10 cellular contexts compared by ENCODE assay signal in the genomic region with DNA sequence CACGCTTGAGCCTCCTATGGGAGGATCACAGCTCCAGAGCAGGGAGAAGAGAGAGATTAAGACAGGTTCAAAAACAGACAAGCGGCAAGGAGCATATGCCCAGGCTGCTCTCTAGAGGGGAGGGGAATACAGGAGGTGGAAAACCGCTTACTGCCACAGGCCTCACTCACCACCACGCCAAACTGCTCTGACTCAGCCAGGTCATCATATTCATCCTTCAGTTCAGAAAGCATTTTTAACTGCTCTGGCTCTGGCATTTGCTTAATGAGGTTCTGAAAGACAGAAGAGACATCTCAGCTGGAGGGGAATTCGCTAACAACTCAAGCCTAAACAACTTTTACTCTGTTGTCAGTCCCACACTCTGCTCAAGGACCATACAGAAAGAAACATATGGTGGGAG. TPM values are rescaled to one million over a fixed set of nuclear protein-coding genes. Genes with fewer than 3 reads are reported as not detected.
DNase-seq lines count a peak whose midpoint lies in the region; ATAC-seq and TF ChIP-seq lines count a peak whose summit lies in the region.
"Had no signal": no experiment of that assay in that cellular context is flagged by ENCODE, and none has a peak within 500 bp of the region (broad histone marks: within the 10 kb centered on the region; RNA-seq: fewer than 3 reads in every experiment).

No MANE protein-coding gene starts in this region.

- 97% methylated on average over 5 of the region's 5 CpGs for WGBS in thymus

- ATAC-seq in GM21423 (IDR thresholded peaks at IDR 0.05; ENCODE audit: unreplicated experiment), result peak; percentile 54
- no peak for ATAC-seq in HG03571 (IDR thresholded peaks at IDR 0.05; ENCODE audit: unreplicated experiment)
- ATAC-seq: stimulated activated naive CD8-positive, alpha-beta T cell treated with anti-CD3 and anti-CD28 coated beads, Interleukin-15, amount 100 ng/mL, for 72 hours had no signal

- H3K9me3 ChIP-seq in OCI-LY1 (ENCODE audit: low read length) (no peaks in the 10 kb centered on the region), cardiac muscle cell (ENCODE audit: low read depth) (no peaks in the 10 kb centered on the region), thymus (ENCODE audit: control insufficient read depth) (no peaks in the 10 kb centered on the region)

- H3K9ac ChIP-seq in OCI-LY1 (ENCODE audit: low read length), result no peak overlapping the region; the same call in 1 of the 2 replicates
- H3K9ac ChIP-seq: KMS-11 had no signal

- H4K20me1 ChIP-seq in OCI-LY1 (ENCODE audit: insufficient read depth, low read length), result no peaks in the 10 kb centered on the region

- H3F3A ChIP-seq in OCI-LY1 (ENCODE audit: insufficient read depth, low read length), result no peaks in the 10 kb centered on the region; the same call in 1 of the 2 replicates

- no peaks in the 10 kb centered on the region for H3K9me2 ChIP-seq in OCI-LY1 (ENCODE audit: low read depth, low read length)

- H3K4me1 ChIP-seq in OCI-LY1 (ENCODE audit: insufficient read depth, low read length, severe bottlenecking) (peaks cover 54% of the 10 kb centered on the region), cardiac muscle cell (ENCODE audit: low read depth) (peaks cover 6% of the 10 kb centered on the region), thymus (ENCODE audit: control insufficient read depth, insufficient read depth, low read length) (no peaks in the 10 kb centered on the region)

- peak overlapping the region; percentile 12; the same call in 1 of the 2 replicates for H3K4me2 ChIP-seq in OCI-LY1 (ENCODE audit: low read length)
- H3K4me2 ChIP-seq: KMS-11 had no signal

- peak in 1 of 2 donors; percentile 69 for DNase-seq in cardiac muscle cell (ENCODE audit: low read depth in 1 of 2, low spot score in 1 of 2)
- DNase-seq in MV-4-11 (lab: John Stamatoyannopoulos, UW), result no peak
- DNase-seq in medulla oblongata (ENCODE audit: extremely low spot score), result no peak
- no peak for DNase-seq in mucosa of gallbladder (ENCODE audit: low spot score)
- DNase-seq: stimulated activated naive CD8-positive, alpha-beta T cell treated with anti-CD3 and anti-CD28 coated beads, Interleukin-15, amount 100 ng/mL, for 72 hours had no signal

- H3K4me3 ChIP-seq in OCI-LY1 (ENCODE audit: low read depth, low read length, poor library complexity, severe bottlenecking), result peak overlapping the region; percentile 11
- no peak overlapping the region for H3K4me3 ChIP-seq in cardiac muscle cell
- no peak overlapping the region for H3K4me3 ChIP-seq in thymus (ENCODE audit: low read length)

- H3K27me3 ChIP-seq in OCI-LY1 (ENCODE audit: insufficient read depth, low read length) (no peaks in the 10 kb centered on the region), cardiac muscle cell (no peaks in the 10 kb centered on the region), thymus (ENCODE audit: control insufficient read depth, insufficient read depth) (no peaks in the 10 kb centered on the region)

- no peak overlapping the region for H2AFZ ChIP-seq in OCI-LY1 (ENCODE audit: low read length)

- H3K27ac ChIP-seq in OCI-LY1 (ENCODE audit: low read depth, low read length, poor library complexity, severe bottlenecking) (peak overlapping the region; percentile 83), cardiac muscle cell (peak overlapping the region; percentile 35), thymus (ENCODE audit: low read depth) (peak overlapping the region; percentile 66)
- H3K27ac ChIP-seq: KMS-11 had no signal

- H3K36me3 ChIP-seq in OCI-LY1 (ENCODE audit: insufficient read depth, low read length), result peaks cover 44% of the 10 kb centered on the region
- peaks cover 19% of the 10 kb centered on the region for H3K36me3 ChIP-seq in cardiac muscle cell
- H3K36me3 ChIP-seq in thymus (ENCODE audit: control insufficient read depth, insufficient read depth), result peaks cover 58% of the 10 kb centered on the region

- H3K79me2 ChIP-seq in OCI-LY1 (ENCODE audit: insufficient read depth, low read length), result no peaks in the 10 kb centered on the region

- TF ChIP-seq CTCF in OCI-LY1 (IDR thresholded peaks at IDR 0.05; ENCODE audit: low read length), result no peak
- TF ChIP-seq CTCF in cardiac muscle cell (IDR thresholded peaks at IDR 0.05; ENCODE audit: low read depth, low read length), result no peak

RNA-seq across cellular contexts. Expression of a gene that starts 40.1 kb away (rescaled TPM):
- total RNA-seq in cardiac muscle cell (0.74 and 2.2 TPM in 2 replicates), mucosa of gallbladder (2.0 TPM)
- polyA plus RNA-seq in cardiac muscle cell (not detected in 2 replicates), thymus (0.11 TPM)

RNA-seq across cellular contexts. Expression of a gene that starts 44.2 kb away (rescaled TPM):
- 1.1 and 7.9 TPM in 2 replicates for total RNA-seq in cardiac muscle cell
- 0.84 and 2.9 TPM in 2 replicates for polyA plus RNA-seq in cardiac muscle cell
- 0.05 TPM for polyA plus RNA-seq in thymus
- total RNA-seq in mucosa of gallbladder, result 2.6 TPM

RNA-seq across cellular contexts. Expression of a gene that starts 53.2 kb away (rescaled TPM):
- 23.6 and 29.9 TPM in 2 replicates for total RNA-seq in cardiac muscle cell
- polyA plus RNA-seq in cardiac muscle cell, result 23.0 and 29.8 TPM in 2 replicates
- 28.7 TPM for polyA plus RNA-seq in thymus
- total RNA-seq in mucosa of gallbladder, result 82.4 TPM
